8 cellular contexts compared by ENCODE assay signal in the genomic region with DNA sequence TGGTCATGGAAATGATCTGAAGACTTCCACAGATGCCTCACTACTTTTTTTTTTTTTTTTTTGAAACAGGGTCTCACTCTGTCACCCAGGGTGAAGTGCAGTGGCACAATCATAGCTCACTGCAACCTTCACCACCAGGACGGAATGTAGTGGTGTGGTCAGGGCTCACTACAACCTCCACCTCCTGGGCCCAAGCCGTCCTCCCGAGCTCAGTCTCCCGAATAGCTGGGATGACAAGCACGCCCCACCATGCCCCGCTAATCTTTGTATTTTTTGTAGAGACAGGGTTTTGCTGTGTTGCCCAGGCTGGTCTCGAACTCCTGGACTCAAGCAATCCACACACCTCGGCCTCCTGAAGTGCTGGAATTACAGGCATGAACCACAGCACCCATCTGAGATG. TPM values are rescaled to one million over a fixed set of nuclear protein-coding genes. Genes with fewer than 3 reads are reported as not detected.
DNase-seq lines count a peak whose midpoint lies in the region; ATAC-seq and TF ChIP-seq lines count a peak whose summit lies in the region.
"Not testable (repeated sequence)": the region's sequence is repeated elsewhere in the genome, so short reads cannot be mapped to it uniquely, and the experiment has no call there.
"Had no signal": no experiment of that assay in that cellular context is flagged by ENCODE, and none has a peak within 500 bp of the region (broad histone marks: within the 10 kb centered on the region; RNA-seq: fewer than 3 reads in every experiment).

No MANE protein-coding gene starts in this region.

- not testable (repeated sequence) for H3K9me3 Mint-ChIP-seq in neural progenitor cell

- H3K4me2 ChIP-seq in BLaER1 treated with 17β-estradiol and CSF1 and Interleukin-3, amounts not matched to agents 10 nM and 100 nM: peak overlapping the region; percentile 95 to 100 (median 99)
- H3K4me2 ChIP-seq in PC-3 (ENCODE audit: low read length) (peak overlapping the region; percentile 85), neural progenitor cell (peak overlapping the region; percentile 40)

- H3K4me3 Mint-ChIP-seq in neural progenitor cell: not testable (repeated sequence)

- H3K27ac Mint-ChIP-seq in neural progenitor cell: not testable (repeated sequence)

- peaks cover 50 to 84% (median 72%) of the 10 kb centered on the region in 10 experiments for H3K4me1 ChIP-seq in BLaER1 treated with 17β-estradiol and CSF1 and Interleukin-3, amounts not matched to agents 10 nM and 100 nM
- H3K4me1 ChIP-seq in PC-3 (ENCODE audit: insufficient read depth, low read length) (peaks cover 68% of the 10 kb centered on the region), neural progenitor cell (peaks cover 61% of the 10 kb centered on the region), suprapubic skin (peaks cover 84% of the 10 kb centered on the region)

- DNase-seq in PC-3; caudate nucleus (lab: John Stamatoyannopoulos, UW); neural progenitor cell (ENCODE audit: low spot score); suprapubic skin (ENCODE audit: low spot score in 2 of 2): not testable (repeated sequence)
- DNase-seq in Right ventricle myocardium superior: peak; percentile 30

- CTCF ChIA-PET in PC-3 (lab: Charles Lee): interaction anchor here (0.6 to 1.5 kb wide), 2 partner anchors 24 to 39 kb away, joined by 3 to 4 read pairs; no protein-coding TSS in a partner anchor

- not testable (repeated sequence) for H2AFZ ChIP-seq in PC-3 (ENCODE audit: low read length); neural progenitor cell (replicated peaks)

- peaks cover 68 to 82% (median 77%) of the 10 kb centered on the region in 11 experiments for H4K20me1 ChIP-seq in BLaER1 treated with 17β-estradiol and CSF1 and Interleukin-3, amounts not matched to agents 10 nM and 100 nM
- H4K20me1 ChIP-seq in PC-3 (ENCODE audit: low read length); neural progenitor cell (ENCODE audit: low read depth): not testable (repeated sequence)

- H3F3A ChIP-seq in PC-3 (ENCODE audit: low read length, unreplicated experiment): not testable (repeated sequence)
- H3F3A ChIP-seq in neural progenitor cell (ENCODE audit: low read depth): peaks cover 51% of the 10 kb centered on the region

- not testable (repeated sequence) for TF ChIP-seq POLR2A in suprapubic skin (IDR thresholded peaks at IDR 0.05)

- POLR2A ChIA-PET in PC-3 (lab: Charles Lee; ENCODE audit: unreplicated experiment): interaction anchor here (0.6 to 1.1 kb wide), 2 partner anchors 45 to 211 kb away, joined by 3 to 6 read pairs; a partner anchor contains a TSS

- not testable (repeated sequence) for H3K9me3 ChIP-seq in BLaER1 treated with 17β-estradiol and CSF1 and Interleukin-3, amounts not matched to agents 10 nM and 100 nM (replicated peaks in 1 of 11); PC-3 (ENCODE audit: low read length); neural progenitor cell (ENCODE audit: low read depth); suprapubic skin

- H3K9me2 ChIP-seq in PC-3 (replicated peaks; ENCODE audit: low read length): not testable (repeated sequence)

- peak overlapping the region; percentile 92 to 100 (median 98); a peak in 20 of 22 replicates for H3K27ac ChIP-seq in BLaER1 treated with 17β-estradiol and CSF1 and Interleukin-3, amounts not matched to agents 10 nM and 100 nM
- not testable (repeated sequence) for H3K27ac ChIP-seq in PC-3 (ENCODE audit: low read length); neural progenitor cell
- H3K27ac ChIP-seq in caudate nucleus (ENCODE audit: low read depth, low read length) (peak overlapping the region; percentile 2), suprapubic skin (peak overlapping the region; percentile 99)

- peak overlapping the region; percentile 84 to 100 (median 97) for H3K4me3 ChIP-seq in BLaER1 treated with 17β-estradiol and CSF1 and Interleukin-3, amounts not matched to agents 10 nM and 100 nM
- peak overlapping the region; percentile 90; the same call in 1 of the 2 replicates for H3K4me3 ChIP-seq in PC-3 (ENCODE audit: low read length)
- H3K4me3 ChIP-seq in neural progenitor cell: not testable (repeated sequence)
- peak overlapping the region; percentile 92 for H3K4me3 ChIP-seq in suprapubic skin

- H3K27me3 ChIP-seq in BLaER1 treated with 17β-estradiol and CSF1 and Interleukin-3, amounts not matched to agents 10 nM and 100 nM; PC-3 (ENCODE audit: low read length); neural progenitor cell; suprapubic skin: not testable (repeated sequence)

- not testable (repeated sequence) for H3K27me3 Mint-ChIP-seq in neural progenitor cell (ENCODE audit: insufficient read depth, low read depth)

- not testable (repeated sequence) for H3K36me3 Mint-ChIP-seq in neural progenitor cell

- intact Hi-C loops in PC-3 (cut with micrococcal nuclease) (loop anchor here (5.0 kb wide), 1 partner anchor 41 kb away; no protein-coding TSS in a partner anchor), Right ventricle myocardium superior (cut with DNase I) (loop anchor here (5.0 kb wide), 1 partner anchor 44 kb away; a partner anchor contains a TSS)

- BruUV-seq in PC-3 (replicated peaks; lab: Mats Ljungman, UMichigan): not testable (repeated sequence)

- peaks cover 35 to 75% (median 59%) of the 10 kb centered on the region in 11 experiments for H3K36me3 ChIP-seq in BLaER1 treated with 17β-estradiol and CSF1 and Interleukin-3, amounts not matched to agents 10 nM and 100 nM
- peaks cover 13% of the 10 kb centered on the region; the same call in 1 of the 2 replicates for H3K36me3 ChIP-seq in PC-3 (ENCODE audit: low read depth, low read length)
- H3K36me3 ChIP-seq in neural progenitor cell, suprapubic skin: not testable (repeated sequence)

- H3K79me2 ChIP-seq in PC-3 (ENCODE audit: low read length) (peaks cover 84% of the 10 kb centered on the region), neural progenitor cell (ENCODE audit: low read depth) (peaks cover 75% of the 10 kb centered on the region)

- H3K4me1 Mint-ChIP-seq in neural progenitor cell: peaks cover 43% of the 10 kb centered on the region

- peak overlapping the region; percentile 94 to 100 (median 98) for H3K9ac ChIP-seq in BLaER1 treated with 17β-estradiol and CSF1 and Interleukin-3, amounts not matched to agents 10 nM and 100 nM
- not testable (repeated sequence) for H3K9ac ChIP-seq in PC-3 (ENCODE audit: low read length); neural progenitor cell

- not testable (repeated sequence) for ATAC-seq in PC-3; Right ventricle myocardium superior (ENCODE audit: poor library complexity)

- not testable (repeated sequence) for TF ChIP-seq CTCF in PC-3 (conservative IDR thresholded peaks at IDR 0.05; ENCODE audit: low read depth, low read length); neural progenitor cell (IDR thresholded peaks at IDR 0.05); suprapubic skin (IDR thresholded peaks at IDR 0.05)

- 44% methylated on average over 8 of the region's 8 CpGs for WGBS in suprapubic skin

- TF ChIP-seq EP300 in suprapubic skin (IDR thresholded peaks at IDR 0.05): not testable (repeated sequence)

RNA-seq across cellular contexts. Expression of a gene that starts 3.3 kb away (rescaled TPM):
- total RNA-seq in PC-3 (2014; rRNA removed): 95.1 and 97.4 TPM in 2 replicates
- total RNA-seq in Right ventricle myocardium superior: 47.9 TPM
- total RNA-seq in neural progenitor cell (ENCODE audit: low replicate concordance): 21.8 and 24.7 TPM in 2 replicates
- total RNA-seq in suprapubic skin: 100 to 1,000 TPM; 276 to 352 (median 281) TPM

RNA-seq across cellular contexts. Expression of a gene that starts 28.1 kb away (rescaled TPM):
- total RNA-seq in PC-3 (2014; rRNA removed) (18.0 and 18.4 TPM in 2 replicates), Right ventricle myocardium superior (0.22 TPM), neural progenitor cell (ENCODE audit: low replicate concordance) (0.86 and 1.7 TPM in 2 replicates), suprapubic skin (10 to 100 TPM; 12.4 to 29.9 (median 27.8) TPM)
- total RNA-seq: HFFc6; T-helper 1 cell treated with Interleukin-12 subunit alpha and Interleukin-12 subunit beta and Interleukin-4 antibody, amounts not matched to agents 30 ng/mL and 1 ng/mL, for 36 hours had no signal

RNA-seq across cellular contexts. Expression of a gene that starts 36.8 kb away (rescaled TPM):
- total RNA-seq in PC-3 (2014; rRNA removed) (2.3 and 2.9 TPM in 2 replicates), Right ventricle myocardium superior (not detected), neural progenitor cell (ENCODE audit: low replicate concordance) (1.2 and 5.0 TPM in 2 replicates), suprapubic skin (100 to 1,000 TPM in 1 of 4 donors, 10 to 100 TPM in 3; 74.2 to 143 (median 93.7) TPM)
- total RNA-seq: T-helper 1 cell treated with Interleukin-12 subunit alpha and Interleukin-12 subunit beta and Interleukin-4 antibody, amounts not matched to agents 30 ng/mL and 1 ng/mL, for 36 hours had no signal

RNA-seq across cellular contexts. Expression of a gene that starts 45.4 kb away (rescaled TPM):
- total RNA-seq in PC-3 (2014; rRNA removed) (160 and 163 TPM in 2 replicates), Right ventricle myocardium superior (23.2 TPM), neural progenitor cell (ENCODE audit: low replicate concordance) (0.25 TPM in 1 of 2 replicates, not detected in the other), suprapubic skin (100 to 1,000 TPM; 157 to 297 (median 204) TPM)

Comparison
In these comparisons a context has a peak if more than half of its experiments do, and no peak if none do; other contexts are left out.
1. H3K4me2 ChIP-seq: peak in every context shown above with its lines; median percentile 99 in BLaER1 treated with 17β-estradiol and CSF1 and Interleukin-3, amounts not matched to agents 10 nM and 100 nM; 85 in PC-3; 40 in neural progenitor cell.
2. RNA of a gene that starts 36.8 kb away (total RNA-seq): 74.2 to 143 TPM in suprapubic skin; 2.3 to 2.9 TPM in PC-3, 1.2 to 5.0 TPM in neural progenitor cell and not detected in Right ventricle myocardium superior (single experiment); every median in the first group is over 10 times any median in the second.